ENCODE assay signal across 21 cellular contexts in genomic region chr5:1075931-1076330, GRCh38. TPM values are rescaled to one million over a fixed set of nuclear protein-coding genes. Genes with fewer than 3 reads are reported as not detected.
DNase-seq lines count a peak whose midpoint lies in the region; ATAC-seq, FAIRE-seq and TF ChIP-seq lines count a peak whose summit lies in the region.
"Had no signal": no experiment of that assay in that cellular context is flagged by ENCODE, and none has a peak within 500 bp of the region (broad histone marks: within the 10 kb centered on the region; RNA-seq: fewer than 3 reads in every experiment).

No MANE protein-coding gene starts in this region.

- H3K27ac ChIP-seq in HepG2 (ENCODE audit: extremely low read length, insufficient read depth, low read length) (no peak overlapping the region), upper lobe of right lung (no peak overlapping the region), vagina (no peak overlapping the region)
- H3K27ac ChIP-seq: GM23248 had no signal

- in situ Hi-C loops in HepG2 (cut with HindIII; ENCODE audit: extremely low pct_ligation_motif_present, low pct_unique_long_range_greater_than_20kb): no loop called here

- peaks cover 0 to 3% of the 10 kb centered on the region in 2 donors for H3K4me1 Mint-ChIP-seq in natural killer cell treated with Interleukin-12 subunit alpha and Interleukin-12 subunit beta and Interleukin-15 and Interleukin-18, amount 100 ng/mL, for 72 hours (ENCODE audit: low read depth in 2 of 2)
- H3K4me1 Mint-ChIP-seq: CD8-positive, alpha-beta memory T cell had no signal

- no peak overlapping the region for H3K4me3 Mint-ChIP-seq in natural killer cell treated with Interleukin-12 subunit alpha and Interleukin-12 subunit beta and Interleukin-15 and Interleukin-18, amount 100 ng/mL, for 72 hours
- H3K4me3 Mint-ChIP-seq: CD4-positive, CD25-positive, alpha-beta regulatory T cell had no signal

- H3K9me3 ChIP-seq in HepG2 (ENCODE audit: low read length): no peaks in the 10 kb centered on the region
- no peaks in the 10 kb centered on the region for H3K9me3 ChIP-seq in upper lobe of right lung
- no peaks in the 10 kb centered on the region for H3K9me3 ChIP-seq in vagina
- H3K9me3 ChIP-seq: BE2C had no signal

- H3K27me3 ChIP-seq in HepG2 (ENCODE audit: control insufficient read depth in 1 of 2, insufficient read depth in 2 of 2, low read length in 2 of 2): no peaks in the 10 kb centered on the region
- no peaks in the 10 kb centered on the region for H3K27me3 ChIP-seq in upper lobe of right lung
- H3K27me3 ChIP-seq in vagina: no peaks in the 10 kb centered on the region
- H3K27me3 ChIP-seq: BE2C had no signal

- H3K4me2 ChIP-seq in HepG2 (ENCODE audit: low read depth, low read length): no peak overlapping the region

- no peaks in the 10 kb centered on the region for H3K4me1 ChIP-seq in HepG2 (ENCODE audit: insufficient read depth, low read length)
- H3K4me1 ChIP-seq in upper lobe of right lung: no peaks in the 10 kb centered on the region
- H3K4me1 ChIP-seq in vagina: no peaks in the 10 kb centered on the region
- H3K4me1 ChIP-seq: BE2C had no signal

- TF ChIP-seq EP300 in HepG2 (IDR thresholded peaks at IDR 0.05; ENCODE audit: low read depth in 2 of 2, low read length in 2 of 2): no peak
- TF ChIP-seq EP300 in HepG2 (CRISPR knock-in tag; IDR thresholded peaks at IDR 0.05; ENCODE audit: borderline replicate concordance): no peak

- 93% methylated on average over 3 of the region's 17 CpGs for WGBS in HepG2 (ENCODE audit: low lambda C conversion rate)

- intact Hi-C loops in HepG2 (cut with micrococcal nuclease; ENCODE audit: unreplicated experiment) (no loop called here), upper lobe of right lung (cut with DNase I) (no loop called here), Right ventricle myocardium superior (cut with DNase I) (no loop called here), vagina (cut with DNase I) (no loop called here)

- peak; percentile 9; the same call in 2 of the 3 replicates for ATAC-seq in HepG2
- peak; percentile 15 to 37 for ATAC-seq in natural killer cell treated with Interleukin-12 subunit alpha and Interleukin-12 subunit beta and Interleukin-15 and Interleukin-18, amount 100 ng/mL, for 72 hours
- ATAC-seq in upper lobe of right lung: peak; percentile 3
- no peak for ATAC-seq in Right ventricle myocardium superior (ENCODE audit: poor library complexity)
- ATAC-seq: GM12878 had no signal

- DNase-seq in HepG2 (ENCODE audit: low spot score) (no peak), upper lobe of right lung (no peak), Right ventricle myocardium superior (no peak), H4 (ENCODE audit: low spot score) (no peak), vagina (ENCODE audit: extremely low spot score in 2 of 2) (no peak)
- DNase-seq in natural killer cell treated with Interleukin-12 subunit alpha and Interleukin-12 subunit beta and Interleukin-15 and Interleukin-18, amount 100 ng/mL, for 72 hours (ENCODE audit: low spot score): no peak
- DNase-seq: ACHN; BE2C; C1 segment of cervical spinal cord; CD4-positive, CD25-positive, alpha-beta regulatory T cell; CD8-positive, alpha-beta memory T cell; COR-L47; DMS 273 treated with DMSO at 0.1 percent for 48 hours; DMS53; EL; GM23248; HCEC 1CT had no signal

- H4K20me1 ChIP-seq in HepG2 (ENCODE audit: insufficient read depth, low read length): no peaks in the 10 kb centered on the region

- POLR2A ChIA-PET in HepG2 (lab: Yijun Ruan, JAX): no interaction called here

- no peak overlapping the region for H3K4me3 ChIP-seq in HepG2 (replicated peaks in 1 of 3; ENCODE audit: insufficient read depth in 1 of 3, low read depth in 2 of 3, low read length in 3 of 3)
- no peak overlapping the region for H3K4me3 ChIP-seq in upper lobe of right lung
- H3K4me3 ChIP-seq in vagina: no peak overlapping the region
- H3K4me3 ChIP-seq: GM12878, GM23248 had no signal

- CTCF ChIA-PET in HepG2 (lab: Yijun Ruan, JAX; ENCODE audit: low intra/inter-chr PET ratio, low total read pairs): no interaction called here

- H3K9ac ChIP-seq in HepG2 (ENCODE audit: insufficient read depth, low read depth, low read length): no peak overlapping the region
- H3K9ac ChIP-seq: GM23248 had no signal

- H3K27ac Mint-ChIP-seq in natural killer cell treated with Interleukin-12 subunit alpha and Interleukin-12 subunit beta and Interleukin-15 and Interleukin-18, amount 100 ng/mL, for 72 hours: no peak overlapping the region

- H3K79me2 ChIP-seq in HepG2 (ENCODE audit: insufficient read depth, low read length): no peaks in the 10 kb centered on the region

- no peaks in the 10 kb centered on the region for H3K27me3 Mint-ChIP-seq in natural killer cell treated with Interleukin-12 subunit alpha and Interleukin-12 subunit beta and Interleukin-15 and Interleukin-18, amount 100 ng/mL, for 72 hours
- H3K27me3 Mint-ChIP-seq: CD4-positive, CD25-positive, alpha-beta regulatory T cell; CD8-positive, alpha-beta memory T cell had no signal

- H3K9me3 Mint-ChIP-seq in natural killer cell treated with Interleukin-12 subunit alpha and Interleukin-12 subunit beta and Interleukin-15 and Interleukin-18, amount 100 ng/mL, for 72 hours: no peaks in the 10 kb centered on the region
- H3K9me3 Mint-ChIP-seq: CD4-positive, CD25-positive, alpha-beta regulatory T cell; CD8-positive, alpha-beta memory T cell had no signal

- H2AFZ ChIP-seq in HepG2 (ENCODE audit: low read length): no peak overlapping the region
- H2AFZ ChIP-seq: GM23248 had no signal

- H3K36me3 ChIP-seq in HepG2 (replicated peaks in 1 of 2; ENCODE audit: control insufficient read depth in 1 of 2, insufficient read depth in 2 of 2, low read length in 2 of 2): peaks cover 16 to 49% of the 10 kb centered on the region in 2 experiments; a peak in 4 of 5 replicates
- H3K36me3 ChIP-seq in upper lobe of right lung: peaks cover 40% of the 10 kb centered on the region
- peaks cover 0 to 27% of the 10 kb centered on the region in 2 donors for H3K36me3 ChIP-seq in vagina
- H3K36me3 ChIP-seq: BE2C had no signal

- BruUV-seq in HepG2 (replicated peaks; lab: Mats Ljungman, UMichigan): no TSS peak

- FAIRE-seq in HepG2 (lab: Jason Lieb, UNC): no peak
- FAIRE-seq: A204.1, GM12878, GM19239, H54 had no signal

- no peaks in the 10 kb centered on the region for H3K36me3 Mint-ChIP-seq in natural killer cell treated with Interleukin-12 subunit alpha and Interleukin-12 subunit beta and Interleukin-15 and Interleukin-18, amount 100 ng/mL, for 72 hours

- TF ChIP-seq CTCF in HepG2 (CRISPR knock-in tag; IDR thresholded peaks at IDR 0.05) (no peak), upper lobe of right lung (IDR thresholded peaks at IDR 0.05) (no peak), vagina (IDR thresholded peaks at IDR 0.05) (no peak)

- TF ChIP-seq POLR2A in HepG2 (IDR thresholded peaks at IDR 0.05; ENCODE audit: insufficient read depth in 1 of 2, low read depth in 2 of 2, low read length in 2 of 2) (no peak), vagina (IDR thresholded peaks at IDR 0.05) (no peak)

- TF ChIP-seq RAD21 in HepG2 (CRISPR knock-in tag; IDR thresholded peaks at IDR 0.05): no peak

TF ChIP-seq in HepG2, 621 proteins besides CTCF, POLR2A, EP300 and RAD21:
- TF ChIP-seq ZFP36L1 (CRISPR knock-in tag; IDR thresholded peaks at IDR 0.05) (no peak), ZNF543 (CRISPR knock-in tag; IDR thresholded peaks at IDR 0.05) (peak; percentile 80; the same call in 1 of the 2 replicates)

RNA-seq across cellular contexts. Expression of gene SLC12A7, which starts 35.9 kb away (rescaled TPM):
- total RNA-seq in HepG2 (2016; rRNA removed; fragmentation: Illumina TruSeq; extraction: Trizol): 7.4 and 14.0 TPM in 2 replicates
- 9.5 and 12.5 TPM in 2 replicates for total RNA-seq in HepG2 (2016; cell fraction: cytosol; rRNA removed; fragmentation: Illumina TruSeq; extraction: Trizol; ENCODE audit: low read depth)
- total RNA-seq in HepG2 (2016; cell fraction: insoluble cytoplasmic fraction; rRNA removed; fragmentation: Illumina TruSeq; extraction: Trizol): 5.2 and 15.7 TPM in 2 replicates
- 6.9 and 7.7 TPM in 2 replicates for total RNA-seq in HepG2 (2016; cell fraction: membrane; rRNA removed; fragmentation: Illumina TruSeq; extraction: Trizol)
- total RNA-seq in HepG2 (2016; cell fraction: nucleus; rRNA removed; fragmentation: Illumina TruSeq; extraction: Trizol): 21.8 and 25.8 TPM in 2 replicates
- 18.5 and 25.6 TPM in 2 replicates for polyA plus RNA-seq in HepG2 (2011; rRNA removed)
- 11.8 and 15.1 TPM in 2 replicates for polyA plus RNA-seq in HepG2 (2011; cell fraction: cytosol; rRNA removed)
- polyA plus RNA-seq in HepG2 (2011; cell fraction: nucleus; rRNA removed): 164 and 213 TPM in 2 replicates
- 28.2 and 30.9 TPM in 2 replicates for polyA plus RNA-seq in HepG2 (2012)
- polyA plus RNA-seq in HepG2 (2016; cell fraction: cytosol; fragmentation: Illumina TruSeq; extraction: Trizol; ENCODE audit: low read depth): 1.4 and 1.6 TPM in 2 replicates
- 6.3 and 7.6 TPM in 2 replicates for polyA plus RNA-seq in HepG2 (2016; cell fraction: insoluble cytoplasmic fraction; fragmentation: Illumina TruSeq; extraction: Trizol; ENCODE audit: low read depth)
- 3.2 and 3.7 TPM in 2 replicates for polyA plus RNA-seq in HepG2 (2016; cell fraction: membrane; fragmentation: Illumina TruSeq; extraction: Trizol; ENCODE audit: low read depth)
- polyA plus RNA-seq in HepG2 (2016; cell fraction: nucleus; fragmentation: Illumina TruSeq; extraction: Trizol; ENCODE audit: insufficient read depth, low read depth): 88.5 and 93.5 TPM in 2 replicates
- 6.3 and 47.1 TPM in 2 replicates for polyA minus RNA-seq in HepG2 (2011; rRNA and poly(A)+ RNA removed; ENCODE audit: low replicate concordance)
- 14.7 and 16.2 TPM in 2 replicates for polyA minus RNA-seq in HepG2 (2011; cell fraction: cytosol; rRNA and poly(A)+ RNA removed)
- 40.3 and 44.4 TPM in 2 replicates for polyA minus RNA-seq in HepG2 (2011; cell fraction: nucleus; rRNA and poly(A)+ RNA removed)
- 10 to 100 TPM; 13.5 to 21.9 TPM for total RNA-seq in natural killer cell treated with Interleukin-12 subunit alpha and Interleukin-12 subunit beta and Interleukin-15 and Interleukin-18, amount 100 ng/mL, for 72 hours
- 49.6 TPM for total RNA-seq in upper lobe of right lung
- 172 TPM for total RNA-seq in Right ventricle myocardium superior
- total RNA-seq in H4 (2014; rRNA removed; shearing (Covaris generic)): 8.8 and 13.8 TPM in 2 replicates
- 21.6 TPM for total RNA-seq in vagina
